In the genomic region with DNA sequence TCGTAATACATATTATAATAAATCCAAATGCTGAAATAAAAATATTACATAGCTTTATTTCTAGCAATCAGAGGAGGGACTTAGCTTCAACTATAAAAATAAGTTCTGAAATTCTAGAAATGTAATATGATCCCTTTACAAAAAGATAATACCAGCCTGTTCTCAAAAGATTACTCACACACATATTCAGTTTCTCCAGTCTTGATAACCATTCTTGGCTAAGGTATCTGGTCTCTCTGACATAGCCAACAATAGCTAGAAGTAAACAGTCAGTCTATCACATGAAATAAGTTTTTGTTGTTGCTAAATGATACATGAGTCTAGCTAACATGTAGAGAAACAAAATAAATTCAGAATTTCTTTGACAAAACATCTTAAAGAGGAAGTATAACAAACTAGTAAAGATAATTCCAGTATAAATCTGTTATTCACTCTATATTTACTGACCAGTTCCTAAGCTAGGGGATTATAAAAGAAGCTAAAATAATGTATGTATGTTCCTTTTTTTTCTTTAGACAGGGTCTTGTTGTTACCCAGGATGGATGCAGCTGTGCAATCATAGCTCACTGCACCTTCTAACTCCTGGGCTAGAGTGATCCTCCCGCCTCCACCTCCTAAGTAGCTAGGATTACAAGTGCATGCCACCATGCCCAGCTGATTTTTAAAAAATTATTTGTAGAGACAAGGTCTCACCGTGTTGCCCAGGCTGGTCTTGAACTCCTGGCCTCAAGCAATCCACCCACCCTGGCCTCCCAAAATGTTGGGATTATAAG, we compare ENCODE assay signal across 18 cellular contexts.
DNase-seq lines count a peak whose midpoint lies in the region; ATAC-seq and TF ChIP-seq lines count a peak whose summit lies in the region.
"Had no signal": no experiment of that assay in that cellular context is flagged by ENCODE, and none has a peak within 500 bp of the region (broad histone marks: within the 10 kb centered on the region; RNA-seq: fewer than 3 reads in every experiment).

No MANE protein-coding gene starts in this region.

- no peaks in the 10 kb centered on the region for H3K27me3 ChIP-seq in RWPE2 (ENCODE audit: insufficient read depth, poor library complexity, severe bottlenecking)
- H3K27me3 ChIP-seq: right lobe of liver, tibial artery had no signal

- no peak for DNase-seq in activated T-cell treated with anti-CD3 and anti-CD28 coated beads, Interleukin-2, amount 50 U/mL, for 24 hours
- no peak for DNase-seq in activated T-cell treated with anti-CD3 and anti-CD28 coated beads, Interleukin-2, amount 50 U/mL, for 4 hours
- DNase-seq in RWPE2 (ENCODE audit: low spot score) (no peak), omental fat pad (ENCODE audit: low spot score) (no peak), SK-N-DZ (ENCODE audit: low spot score) (no peak), NCI-H1048 (lab: John Stamatoyannopoulos, UW) (no peak), NCI-H2081 treated with DMSO at 0.1 percent for 48 hours (lab: John Stamatoyannopoulos, UW) (no peak)
- no peak for DNase-seq in effector memory CD8-positive, alpha-beta T cell
- DNase-seq: activated T-cell treated with anti-CD3 and anti-CD28 coated beads for 4 hours, Caco-2, lower lobe of right lung, NCI-H1436, NCI-H524, right lobe of liver, T-cell, tibial artery had no signal

- no peaks in the 10 kb centered on the region for H3K4me1 Mint-ChIP-seq in activated T-cell treated with anti-CD3 and anti-CD28 coated beads, Interleukin-2, amount 50 U/mL, for 24 hours (ENCODE audit: low read depth)
- no peaks in the 10 kb centered on the region for H3K4me1 Mint-ChIP-seq in activated T-cell treated with anti-CD3 and anti-CD28 coated beads, Interleukin-2, amount 50 U/mL, for 4 hours (ENCODE audit: low read depth)
- no peaks in the 10 kb centered on the region for H3K4me1 Mint-ChIP-seq in effector memory CD8-positive, alpha-beta T cell (ENCODE audit: low read depth in 2 of 2)
- H3K4me1 Mint-ChIP-seq: T-cell had no signal

- no peaks in the 10 kb centered on the region for H3K27me3 Mint-ChIP-seq in activated T-cell treated with anti-CD3 and anti-CD28 coated beads, Interleukin-2, amount 50 U/mL, for 24 hours
- no peaks in the 10 kb centered on the region for H3K27me3 Mint-ChIP-seq in activated T-cell treated with anti-CD3 and anti-CD28 coated beads, Interleukin-2, amount 50 U/mL, for 4 hours (ENCODE audit: low read depth)
- no peaks in the 10 kb centered on the region for H3K27me3 Mint-ChIP-seq in effector memory CD8-positive, alpha-beta T cell
- H3K27me3 Mint-ChIP-seq: T-cell had no signal

- no peak overlapping the region for H3K4me3 Mint-ChIP-seq in activated T-cell treated with anti-CD3 and anti-CD28 coated beads, Interleukin-2, amount 50 U/mL, for 24 hours
- no peak overlapping the region for H3K4me3 Mint-ChIP-seq in activated T-cell treated with anti-CD3 and anti-CD28 coated beads, Interleukin-2, amount 50 U/mL, for 4 hours
- no peak overlapping the region for H3K4me3 Mint-ChIP-seq in effector memory CD8-positive, alpha-beta T cell
- H3K4me3 Mint-ChIP-seq: nephron, T-cell had no signal

- peaks cover 78% of the 10 kb centered on the region for H3K36me3 ChIP-seq in RWPE2 (ENCODE audit: low read depth)

- no peak for TF ChIP-seq CTCF in RWPE2 (IDR thresholded peaks at IDR 0.05; ENCODE audit: poor library complexity, severe bottlenecking)
- TF ChIP-seq CTCF in omental fat pad (IDR thresholded peaks at IDR 0.05), result no peak

- no peaks in the 10 kb centered on the region for H3K4me1 ChIP-seq in RWPE2 (ENCODE audit: insufficient read depth, poor library complexity, severe bottlenecking)
- H3K4me1 ChIP-seq: Caco-2, lower lobe of right lung, right lobe of liver had no signal

- no peak for ATAC-seq in activated T-cell treated with anti-CD3 and anti-CD28 coated beads, Interleukin-2, amount 50 U/mL, for 4 hours
- 0 out of 3 replicates have a peak, but pooled peaks have one; percentile 45 for ATAC-seq in RWPE2 (ENCODE audit: low read depth)
- no peak for ATAC-seq in effector memory CD8-positive, alpha-beta T cell (replicated peaks)
- peak; percentile 93 for ATAC-seq in omental fat pad (ENCODE audit: low FRiP score)
- ATAC-seq: HCT116, lower lobe of right lung, right lobe of liver, T-cell had no signal

- peak overlapping the region; percentile 44 for H3K27ac Mint-ChIP-seq in activated T-cell treated with anti-CD3 and anti-CD28 coated beads, Interleukin-2, amount 50 U/mL, for 24 hours
- peak overlapping the region; percentile 44 to 46 for H3K27ac Mint-ChIP-seq in effector memory CD8-positive, alpha-beta T cell
- H3K27ac Mint-ChIP-seq: T-cell had no signal

- no peaks in the 10 kb centered on the region for H3K9me3 ChIP-seq in RWPE2 (ENCODE audit: severe bottlenecking)
- H3K9me3 ChIP-seq: Caco-2, lower lobe of right lung, right lobe of liver, tibial artery had no signal

- H3K4me3 ChIP-seq in RWPE2 (ENCODE audit: severe bottlenecking), result no peak overlapping the region
- H3K4me3 ChIP-seq: lower lobe of right lung, right lobe of liver, tibial artery had no signal

- H3K36me3 Mint-ChIP-seq in activated T-cell treated with anti-CD3 and anti-CD28 coated beads, Interleukin-2, amount 50 U/mL, for 24 hours (ENCODE audit: low read depth), result peaks cover 86% of the 10 kb centered on the region
- H3K36me3 Mint-ChIP-seq in activated T-cell treated with anti-CD3 and anti-CD28 coated beads, Interleukin-2, amount 50 U/mL, for 4 hours (ENCODE audit: insufficient read depth), result peaks cover 50% of the 10 kb centered on the region
- peaks cover 53% of the 10 kb centered on the region for H3K36me3 Mint-ChIP-seq in effector memory CD8-positive, alpha-beta T cell (ENCODE audit: insufficient read depth)

- no peaks in the 10 kb centered on the region for H3K9me3 Mint-ChIP-seq in activated T-cell treated with anti-CD3 and anti-CD28 coated beads, Interleukin-2, amount 50 U/mL, for 24 hours
- H3K9me3 Mint-ChIP-seq in activated T-cell treated with anti-CD3 and anti-CD28 coated beads, Interleukin-2, amount 50 U/mL, for 4 hours, result no peaks in the 10 kb centered on the region
- no peaks in the 10 kb centered on the region for H3K9me3 Mint-ChIP-seq in effector memory CD8-positive, alpha-beta T cell
- H3K9me3 Mint-ChIP-seq: nephron, T-cell had no signal

- no peak overlapping the region for H3K27ac ChIP-seq in RWPE2 (ENCODE audit: poor library complexity, severe bottlenecking)
- H3K27ac ChIP-seq: lower lobe of right lung, right lobe of liver had no signal

Comparison
In these comparisons a context has a peak if more than half of its experiments do, and no peak if none do; other contexts are left out.
1. ATAC-seq: peak in RWPE2 (single experiment) and omental fat pad (single experiment); none in activated T-cell treated with anti-CD3 and anti-CD28 coated beads, Interleukin-2, amount 50 U/mL, for 4 hours (0 of 2) and effector memory CD8-positive, alpha-beta T cell (single experiment).